Comparison of ENCODE assay signal across 8 cellular contexts in genomic region chr1:89547563-89548485, GRCh38. TPM values are rescaled to one million over a fixed set of nuclear protein-coding genes. Genes with fewer than 3 reads are reported as not detected.
A peak's percentile ranks its signal among the peaks of the same experiment; 100 is the strongest.
DNase-seq lines count a peak whose midpoint lies in the region; ATAC-seq and TF ChIP-seq lines count a peak whose summit lies in the region.

No MANE protein-coding gene starts in this region.

- H2AFZ ChIP-seq in PC-9 = no peak overlapping the region

- H3K4me2 ChIP-seq in PC-9 = peak overlapping the region; percentile 24

- ATAC-seq in heart right ventricle = peak in 6 of 8 donors; percentile 24 to 71 (median 30)
- ATAC-seq in GM21515 (IDR thresholded peaks at IDR 0.05; ENCODE audit: unreplicated experiment) = no peak
- ATAC-seq in GM19397 (IDR thresholded peaks at IDR 0.05; ENCODE audit: unreplicated experiment) = no peak

- peaks cover 46% of the 10 kb centered on the region for H3K79me2 ChIP-seq in PC-9 (ENCODE audit: low read depth)

- TF ChIP-seq CTCF in heart right ventricle (IDR thresholded peaks at IDR 0.05) (no peak), right atrium auricular region (IDR thresholded peaks at IDR 0.05) (no peak), PC-9 (conservative IDR thresholded peaks at IDR 0.05) (no peak), foreskin fibroblast (IDR thresholded peaks at IDR 0.05; ENCODE audit: low read depth, low read length) (no peak), uterus (IDR thresholded peaks at IDR 0.05) (no peak)

- no peaks in the 10 kb centered on the region for H4K20me1 ChIP-seq in PC-9 (ENCODE audit: insufficient read depth)

- CTCF ChIA-PET in PC-9 (lab: Charles Lee) = no interaction called here

- DNase-seq in heart right ventricle (no peak), right atrium auricular region (ENCODE audit: low spot score) (no peak), PC-9 (peak; percentile 6 to 90), foreskin fibroblast (peak; percentile 82 to 95), uterus (peak; percentile 37 to 60), NCI-H187 (lab: John Stamatoyannopoulos, UW) (no peak)

- no peak for TF ChIP-seq POLR2A in uterus (IDR thresholded peaks at IDR 0.05)

- no TSS peak for BruUV-seq in PC-9 (replicated peaks; lab: Mats Ljungman, UMichigan)

- H3K9me2 ChIP-seq in PC-9 (ENCODE audit: insufficient read depth) = no peaks in the 10 kb centered on the region

- peaks cover 0 to 70% (median 49%) of the 10 kb centered on the region in 9 donors for H3K4me1 ChIP-seq in heart right ventricle
- peaks cover 0 to 41% of the 10 kb centered on the region in 2 donors for H3K4me1 ChIP-seq in right atrium auricular region
- peaks cover 45% of the 10 kb centered on the region for H3K4me1 ChIP-seq in PC-9 (replicated peaks; ENCODE audit: insufficient read depth)
- H3K4me1 ChIP-seq in uterus = peaks cover 0 to 7% of the 10 kb centered on the region in 2 donors

- H3K9me3 ChIP-seq in heart right ventricle = no peaks in the 10 kb centered on the region
- H3K9me3 ChIP-seq in right atrium auricular region = no peaks in the 10 kb centered on the region
- no peaks in the 10 kb centered on the region; the same call in 1 of the 2 replicates for H3K9me3 ChIP-seq in PC-9 (ENCODE audit: insufficient read depth, low read depth)
- no peaks in the 10 kb centered on the region for H3K9me3 ChIP-seq in uterus

- H3K27me3 ChIP-seq in heart right ventricle (no peaks in the 10 kb centered on the region), right atrium auricular region (no peaks in the 10 kb centered on the region), PC-9 (ENCODE audit: insufficient read depth, low read depth) (no peaks in the 10 kb centered on the region), uterus (no peaks in the 10 kb centered on the region)

- no peaks in the 10 kb centered on the region for H3K36me3 ChIP-seq in heart right ventricle
- no peaks in the 10 kb centered on the region for H3K36me3 ChIP-seq in right atrium auricular region
- H3K36me3 ChIP-seq in PC-9 (ENCODE audit: low read depth) = 0 out of 2 replicates have a peak, but pooled peaks cover 3% of the 10 kb centered on the region
- no peaks in the 10 kb centered on the region for H3K36me3 ChIP-seq in uterus

- WGBS in heart right ventricle, 2 donors = 74 to 84% methylated on average over 3 of the region's 3 CpGs

- intact Hi-C loops in heart right ventricle (cut with DNase I) (no loop called here), PC-9 (cut with micrococcal nuclease; ENCODE audit: unreplicated experiment) (loop anchor here (2.0 kb wide), 1 partner anchor 23 kb away; the partner anchor contains the start of gene LRRC8B), uterus (cut with DNase I; ENCODE audit: low total_unique reads) (no loop called here)

- H3K27ac ChIP-seq in heart right ventricle (peak overlapping the region in 3 of 10 donors; percentile 1 to 19 (median 7)), right atrium auricular region (peak overlapping the region in 1 of 2 donors; percentile 5), PC-9 (peak overlapping the region; percentile 70), uterus (peak overlapping the region; percentile 33 to 48)

- H3F3A ChIP-seq in PC-9 (ENCODE audit: insufficient read depth, low read depth) = peaks cover 25% of the 10 kb centered on the region

- POLR2A ChIA-PET in PC-9 (lab: Charles Lee; ENCODE audit: unreplicated experiment) = no interaction called here

- H3K4me3 ChIP-seq in heart right ventricle (no peak overlapping the region), right atrium auricular region (no peak overlapping the region), PC-9 (no peak overlapping the region), foreskin fibroblast (ENCODE audit: low read depth in 1 of 2, low read length in 2 of 2) (no peak overlapping the region), uterus (no peak overlapping the region)

RNA-seq across cellular contexts. Expression of gene LRRC8B, which starts 23.2 kb away (rescaled TPM):
- total RNA-seq in heart right ventricle (1 to 10 TPM; 2.4 to 6.6 (median 4.5) TPM), right atrium auricular region (1 to 10 TPM; 5.5 to 8.2 TPM), PC-9 (2021) (11.7 and 15.0 TPM in 2 replicates), uterus (1 to 10 TPM; 1.0 to 9.8 (median 7.6) TPM)
- polyA plus RNA-seq in heart right ventricle = 1 to 10 TPM; 1.7 to 2.2 TPM

Comparison
In these comparisons a context has a peak if more than half of its experiments do, and no peak if none do; other contexts are left out.
1. ATAC-seq: peak in heart right ventricle (6 of 8); none in GM21515 (single experiment) and GM19397 (single experiment).
2. DNase-seq: peak in PC-9 (2 of 2), foreskin fibroblast (2 of 2) and uterus (2 of 2); none in heart right ventricle (0 of 2), right atrium auricular region (single experiment) and NCI-H187 (0 of 2).